27 cellular contexts compared by ENCODE assay signal in the genomic region with DNA sequence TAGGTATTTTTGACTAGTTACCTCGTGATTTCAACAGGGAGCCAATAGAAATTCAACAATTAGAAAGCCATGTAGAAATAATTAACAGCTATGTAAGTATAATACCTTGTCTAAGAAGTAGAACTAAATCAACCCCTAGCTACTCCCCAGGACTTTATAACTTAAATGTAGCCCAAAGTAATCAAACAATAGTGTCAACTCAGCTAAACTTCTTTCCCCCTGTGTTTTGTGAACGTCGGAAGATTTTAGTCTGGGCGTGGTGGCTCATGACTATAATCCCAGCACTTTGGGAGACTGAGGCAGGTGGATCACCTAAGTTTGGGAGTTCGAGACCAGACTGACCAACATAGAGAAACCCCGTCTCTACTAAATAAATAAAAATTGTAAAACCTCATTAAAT.
"Had no signal": no experiment of that assay in that cellular context is flagged by ENCODE, and none has a peak within 500 bp of the region (broad histone marks: within the 10 kb centered on the region; RNA-seq: fewer than 3 reads in every experiment).

No MANE protein-coding gene starts in this region.

- H3K4me1 ChIP-seq: colonic mucosa, esophagus squamous epithelium, gastrocnemius medialis, heart right ventricle, left lung, lower lobe of right lung had no signal

- H3K4me3 ChIP-seq: colonic mucosa, esophagus squamous epithelium, gastrocnemius medialis, heart right ventricle, left lung, lower lobe of right lung, mucosa of descending colon had no signal

- H3K4me1 Mint-ChIP-seq: endodermal cell had no signal

- H3K9me3 Mint-ChIP-seq: endodermal cell had no signal

- H3K27me3 Mint-ChIP-seq: dendritic cell treated with granulocyte-macrophage colony-stimulating factor and Interleukin-4, amounts not matched to agents 40 ng/mL and 50 ng/mL, for 4 days; effector memory CD8-positive, alpha-beta T cell had no signal

- H3K36me3 Mint-ChIP-seq: mesothelial cell of epicardium had no signal

- H3K27ac Mint-ChIP-seq: dendritic cell treated with granulocyte-macrophage colony-stimulating factor and Interleukin-4, amounts not matched to agents 40 ng/mL and 50 ng/mL, for 4 days; effector memory CD8-positive, alpha-beta T cell; endodermal cell; mesothelial cell of epicardium had no signal

- H3K27me3 ChIP-seq: colonic mucosa, esophagus squamous epithelium, gastrocnemius medialis, heart right ventricle, left lung had no signal

- H3K9me3 ChIP-seq: colonic mucosa, esophagus squamous epithelium, gastrocnemius medialis, mucosa of descending colon had no signal

- DNase-seq: colonic mucosa; cortex of kidney; effector CD8-positive, alpha-beta T cell; effector memory CD8-positive, alpha-beta T cell; endodermal cell; erythroblast; esophagus squamous epithelium; foreskin fibroblast; foreskin melanocyte; gastrocnemius medialis; glutamatergic neuron; head of caudate nucleus; heart right ventricle; hippocampal formation; left cardiac atrium; left lung; left ventricle myocardium superior; lower lobe of right lung; mesenchymal stem cell; mucosa of descending colon had no signal

- H3K27ac ChIP-seq: colonic mucosa, epithelial cell of prostate, esophagus squamous epithelium, gastrocnemius medialis, heart right ventricle, left lung, lower lobe of right lung had no signal

- H3K4me3 Mint-ChIP-seq: dendritic cell treated with granulocyte-macrophage colony-stimulating factor and Interleukin-4, amounts not matched to agents 40 ng/mL and 50 ng/mL, for 4 days; effector memory CD8-positive, alpha-beta T cell; endodermal cell; mesothelial cell of epicardium had no signal

- FAIRE-seq: endometrium, islet of Langerhans, keratinocyte had no signal

- H3K36me3 ChIP-seq: colonic mucosa, esophagus squamous epithelium, gastrocnemius medialis, heart right ventricle, left lung, lower lobe of right lung had no signal

- ATAC-seq: effector memory CD8-positive, alpha-beta T cell; esophagus mucosa; gastrocnemius medialis; heart right ventricle; left cardiac atrium; left lung; left ventricle myocardium superior; lower lobe of right lung; mucosa of descending colon had no signal
